In the genomic region with DNA sequence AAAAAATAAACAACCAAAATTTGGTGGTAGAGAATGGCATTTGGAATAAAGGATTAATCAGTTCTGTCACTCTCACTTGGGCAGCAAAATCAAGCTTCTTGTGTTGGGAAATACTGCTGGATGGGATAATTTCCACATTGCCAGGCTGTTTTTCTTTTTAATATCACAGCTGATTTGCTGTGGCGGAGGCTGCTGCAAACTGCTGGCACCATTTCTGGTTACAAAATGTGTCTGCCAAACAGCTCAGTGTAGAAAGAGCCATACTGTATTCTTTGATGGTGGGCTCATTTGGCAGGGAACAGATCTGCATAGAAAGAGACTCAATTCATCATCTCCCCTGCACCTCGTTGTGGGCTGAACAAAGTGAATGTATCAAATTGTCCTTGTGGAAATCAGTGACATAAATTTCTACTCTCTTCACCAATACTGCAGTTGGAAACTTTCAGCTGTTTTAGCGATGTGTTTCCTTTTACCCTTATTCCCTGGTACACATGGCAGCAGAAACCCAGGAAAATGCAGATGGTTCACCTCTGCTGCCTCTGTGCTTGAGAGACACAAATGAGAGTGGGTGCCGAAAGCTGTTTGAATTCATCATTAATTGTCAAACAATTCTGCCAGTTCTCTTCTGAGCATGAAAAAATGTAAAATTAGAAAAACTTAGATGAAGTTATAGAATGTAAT, we compare ENCODE assay signal across 1 cellular context.
A peak's percentile ranks its signal among the peaks of the same experiment; 100 is the strongest.
TF ChIP-seq lines count a peak whose summit lies in the region.

No MANE protein-coding gene starts in this region.

TF ChIP-seq in SK-N-SH, 30 proteins besides CTCF, POLR2A, EP300 and RAD21 (continued from another document):
- peak; percentile 70; the same call in 1 of the 2 replicates for TF ChIP-seq TCF12 (IDR thresholded peaks at IDR 0.05)
